ENCODE assay signal across 27 cellular contexts in genomic region chr7:154440656-154441055, GRCh38.
"Had no signal": no experiment of that assay in that cellular context is flagged by ENCODE, and none has a peak within 500 bp of the region (broad histone marks: within the 10 kb centered on the region; RNA-seq: fewer than 3 reads in every experiment).

No MANE protein-coding gene starts in this region.

- DNase-seq: activated B cell treated with CpG ODN at 0.5 μM for 24 hours; activated CD4-positive, alpha-beta T cell treated with anti-CD3 and anti-CD28 coated beads for 48 hours; activated CD4-positive, alpha-beta T cell treated with anti-CD3 and anti-CD28 coated beads, Interleukin-2, amount 50 U/mL, for 1 hour; activated CD4-positive, alpha-beta T cell treated with anti-CD3 and anti-CD28 coated beads, Interleukin-2, amount 50 U/mL, for 48 hours; activated CD8-positive, alpha-beta memory T cell treated with anti-CD3 and anti-CD28 coated beads for 24 hours; activated CD8-positive, alpha-beta T cell treated with anti-CD3 and anti-CD28 coated beads for 36 hours; activated effector memory CD4-positive, alpha-beta T cell treated with Interleukin-2 at 50 U/mL for 16 hours; activated gamma-delta T cell treated with Interleukin-2 at 50 U/mL for 16 hours; activated naive CD4-positive, alpha-beta T cell treated with anti-CD3 and anti-CD28 coated beads, Interleukin-2, amount 50 U/mL, for 16 hours; activated naive CD4-positive, alpha-beta T cell treated with Interleukin-2 at 50 U/mL for 16 hours; activated T-cell treated with anti-CD3 and anti-CD28 coated beads, Interleukin-2, amount 50 U/mL, for 4 hours; adrenal gland; amygdala; aorta; body of pancreas; central memory CD4-positive, alpha-beta T cell; effector CD8-positive, alpha-beta T cell; foreskin fibroblast; heart right ventricle; T-helper 2 cell had no signal

- H3K27me3 ChIP-seq: adrenal gland, body of pancreas, cardiac muscle cell, gastroesophageal sphincter, heart right ventricle had no signal

- H3K4me1 ChIP-seq: adrenal gland, body of pancreas, breast epithelium, gastroesophageal sphincter had no signal

- H3K27ac ChIP-seq: adrenal gland, body of pancreas, breast epithelium, cardiac muscle cell, epithelial cell of prostate, gastroesophageal sphincter, heart right ventricle, VCaP had no signal

- H3K36me3 ChIP-seq: adrenal gland, breast epithelium, cardiac muscle cell, gastroesophageal sphincter, heart right ventricle had no signal

- H3K9me3 ChIP-seq: adrenal gland, body of pancreas, gastroesophageal sphincter had no signal

- H3K4me3 ChIP-seq: adrenal gland, body of pancreas, breast epithelium, cardiac muscle cell, gastroesophageal sphincter, heart right ventricle had no signal

- ATAC-seq: activated CD4-positive, CD25-positive, alpha-beta regulatory T cell treated with anti-CD3 and anti-CD28 coated beads, Interleukin-2, amount 50 U/mL, for 24 hours; activated CD8-positive, alpha-beta T cell treated with anti-CD3 and anti-CD28 coated beads for 36 hours; activated T-cell treated with anti-CD3 and anti-CD28 coated beads, Interleukin-2, amount 50 U/mL, for 4 hours; activated T-helper 17 cell treated with anti-CD3 and anti-CD28 coated beads, Interleukin-2, amount 50 U/mL, for 72 hours; body of pancreas; gastroesophageal sphincter; heart right ventricle had no signal
